14 cellular contexts compared by ENCODE assay signal in the genomic region with DNA sequence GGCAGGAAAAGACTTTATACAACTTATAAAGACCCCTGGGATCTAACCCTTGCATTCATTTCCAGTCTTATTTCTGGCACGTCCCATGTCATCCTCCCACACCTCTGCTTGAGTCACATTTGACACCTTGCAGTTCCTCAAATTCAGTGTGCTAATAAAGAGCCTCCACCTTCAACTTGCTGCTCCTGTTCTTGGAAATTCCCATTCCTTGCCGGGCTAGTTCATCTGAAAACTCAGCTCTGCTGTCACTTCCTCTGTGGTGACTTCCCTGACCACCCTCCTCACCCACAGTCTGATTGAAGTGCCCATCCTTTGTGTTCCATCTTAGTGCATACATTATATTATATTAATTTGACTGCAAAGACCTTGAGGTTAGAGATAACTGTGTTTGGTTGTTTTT. TPM values are rescaled to one million over a fixed set of nuclear protein-coding genes. Genes with fewer than 3 reads are reported as not detected.
A peak's percentile ranks its signal among the peaks of the same experiment; 100 is the strongest.
DNase-seq lines count a peak whose midpoint lies in the region; ATAC-seq and TF ChIP-seq lines count a peak whose summit lies in the region.
"Had no signal": no experiment of that assay in that cellular context is flagged by ENCODE, and none has a peak within 500 bp of the region (broad histone marks: within the 10 kb centered on the region; RNA-seq: fewer than 3 reads in every experiment).

No MANE protein-coding gene starts in this region.

- intact Hi-C loops in activated T-helper 2 cell treated with anti-CD3 and anti-CD28 coated beads, Interferon-gamma antibody, Interleukin-2, Interleukin-4, amounts not matched to agents 10 μg/mL and 5 μg/mL and 100 μg/mL, durations not matched to agents 14 hours and 24 hours and 36 hours (cut with micrococcal nuclease), result loop anchor here (2.0 kb wide), 1 partner anchor 38 kb away; a partner anchor contains a TSS

- POLR2A ChIA-PET in GM10248 (lab: Yijun Ruan, JAX), result no interaction called here

- H3K4me3 Mint-ChIP-seq in activated T-helper 2 cell treated with anti-CD3 and anti-CD28 coated beads, Interferon-gamma antibody, Interleukin-2, Interleukin-4, amounts not matched to agents 10 μg/mL and 5 μg/mL and 100 μg/mL, durations not matched to agents 14 hours and 24 hours and 36 hours (ENCODE audit: low read depth), result peak overlapping the region; percentile 5
- H3K4me3 Mint-ChIP-seq: T-cell had no signal

- peaks cover 17% of the 10 kb centered on the region for H3K36me3 Mint-ChIP-seq in activated T-helper 2 cell treated with anti-CD3 and anti-CD28 coated beads, Interferon-gamma antibody, Interleukin-2, Interleukin-4, amounts not matched to agents 10 μg/mL and 5 μg/mL and 100 μg/mL, durations not matched to agents 14 hours and 24 hours and 36 hours (ENCODE audit: low read depth)

- no peaks in the 10 kb centered on the region for H3K27me3 Mint-ChIP-seq in activated T-helper 2 cell treated with anti-CD3 and anti-CD28 coated beads, Interferon-gamma antibody, Interleukin-2, Interleukin-4, amounts not matched to agents 10 μg/mL and 5 μg/mL and 100 μg/mL, durations not matched to agents 14 hours and 24 hours and 36 hours (ENCODE audit: low read depth)
- H3K27me3 Mint-ChIP-seq: T-cell had no signal

- CTCF ChIA-PET in GM10248 (lab: Yijun Ruan, JAX), result interaction anchor here (1.8 kb wide), 1 partner anchor 9 kb away, joined by 6 read pairs; no protein-coding TSS in a partner anchor

- no peaks in the 10 kb centered on the region for H3K9me3 Mint-ChIP-seq in activated T-helper 2 cell treated with anti-CD3 and anti-CD28 coated beads, Interferon-gamma antibody, Interleukin-2, Interleukin-4, amounts not matched to agents 10 μg/mL and 5 μg/mL and 100 μg/mL, durations not matched to agents 14 hours and 24 hours and 36 hours
- H3K9me3 Mint-ChIP-seq: T-cell had no signal

- DNase-seq in GM10248 (ENCODE audit: extremely low spot score) (peak; percentile 37), dedifferentiated amniotic fluid mesenchymal stem cell (ENCODE audit: extremely low spot score) (no peak), iPS-NIHi7 (ENCODE audit: extremely low spot score) (no peak)
- no peak for DNase-seq in activated T-helper 2 cell treated with anti-CD3 and anti-CD28 coated beads, Interferon-gamma antibody, Interleukin-2, Interleukin-4, amounts not matched to agents 10 μg/mL and 5 μg/mL and 100 μg/mL, durations not matched to agents 14 hours and 24 hours and 36 hours (ENCODE audit: low spot score)
- DNase-seq in stimulated activated CD4-positive, alpha-beta T cell treated with anti-CD3 and anti-CD28 coated beads, Interleukin-2, amount 100 ng/mL, for 48 hours, result peak; percentile 4 to 15
- DNase-seq: activated CD8-positive, alpha-beta memory T cell treated with anti-CD3 and anti-CD28 coated beads for 24 hours; COR-L47; effector CD8-positive, alpha-beta T cell; NCI-H1436; NCI-H510A; Peyer's patch; T-cell had no signal

- peaks cover 43% of the 10 kb centered on the region for H3K4me1 Mint-ChIP-seq in activated T-helper 2 cell treated with anti-CD3 and anti-CD28 coated beads, Interferon-gamma antibody, Interleukin-2, Interleukin-4, amounts not matched to agents 10 μg/mL and 5 μg/mL and 100 μg/mL, durations not matched to agents 14 hours and 24 hours and 36 hours (ENCODE audit: low read depth)

- peak overlapping the region; percentile 30 for H3K27ac Mint-ChIP-seq in activated T-helper 2 cell treated with anti-CD3 and anti-CD28 coated beads, Interferon-gamma antibody, Interleukin-2, Interleukin-4, amounts not matched to agents 10 μg/mL and 5 μg/mL and 100 μg/mL, durations not matched to agents 14 hours and 24 hours and 36 hours

- no peak for TF ChIP-seq CTCF in GM10248 (IDR thresholded peaks at IDR 0.05; ENCODE audit: control extremely low read depth, extremely low read depth, low read depth, missing control alignments)

- ATAC-seq in GM19463 (IDR thresholded peaks at IDR 0.05; ENCODE audit: unreplicated experiment), result peak; percentile 67
- ATAC-seq in GM18519 (IDR thresholded peaks at IDR 0.05; ENCODE audit: low FRiP score, unreplicated experiment), result no peak
- ATAC-seq: T-cell had no signal

RNA-seq across cellular contexts. Expression of a gene that starts 37.4 kb away (rescaled TPM):
- 396 and 397 TPM in 2 replicates for total RNA-seq in activated T-helper 2 cell treated with anti-CD3 and anti-CD28 coated beads, Interferon-gamma antibody, Interleukin-2, Interleukin-4, amounts not matched to agents 10 μg/mL and 5 μg/mL and 100 μg/mL, durations not matched to agents 14 hours and 24 hours and 36 hours

Comparison
In these comparisons a context has a peak if more than half of its experiments do, and no peak if none do; other contexts are left out.
1. DNase-seq: peak in GM10248 (single experiment) and stimulated activated CD4-positive, alpha-beta T cell treated with anti-CD3 and anti-CD28 coated beads, Interleukin-2, amount 100 ng/mL, for 48 hours (2 of 2); none in activated T-helper 2 cell treated with anti-CD3 and anti-CD28 coated beads, Interferon-gamma antibody, Interleukin-2, Interleukin-4, amounts not matched to agents 10 μg/mL and 5 μg/mL and 100 μg/mL, durations not matched to agents 14 hours and 24 hours and 36 hours (single experiment), dedifferentiated amniotic fluid mesenchymal stem cell (single experiment) and iPS-NIHi7 (single experiment).